Comparison of ENCODE assay signal across 8 cellular contexts in genomic region chr19:38647368-38647965, GRCh38. TPM values are rescaled to one million over a fixed set of nuclear protein-coding genes. Genes with fewer than 3 reads are reported as not detected.
DNase-seq lines count a peak whose midpoint lies in the region; ATAC-seq and TF ChIP-seq lines count a peak whose summit lies in the region.

Gene ACTN4 (plus strand): TSS chr19:38647649. CDS start chr19:38647746, 97 bp downstream.

- in situ Hi-C loops in GM13977 (cut with MboI; ENCODE audit: low pct_unique_long_range_greater_than_20kb, low sequenced_read_pairs, unreplicated experiment) = no loop called here

- 0 to 1% methylated on average over 75 to 77 of the region's 77 CpGs for WGBS in heart right ventricle, 2 donors
- WGBS in upper lobe of left lung, 2 donors = 0% methylated on average over 43 to 66 of the region's 77 CpGs

- intact Hi-C loops in T-helper 1 cell treated with Interleukin-12 subunit alpha and Interleukin-12 subunit beta and Interleukin-4 antibody, amounts not matched to agents 30 ng/mL and 1 ng/mL, for 36 hours (cut with micrococcal nuclease) = loop anchor here (1.0 to 2.0 kb wide), 11 partner anchors 8 to 311 kb away; partner anchors contain the start of genes ECH1, EIF3K, MRPS12 and NFKBIB
- intact Hi-C loops in heart right ventricle (cut with DNase I) = loop anchor here in 6 of 10 donors (5.0 to 10.0 kb wide), 6 partner anchors 60 to 285 kb away; partner anchors contain the start of genes ECH1 (in 2 of the 6), MRPS12 (in 1 of the 6) and SARS2 (in 1 of the 6)
- intact Hi-C loops in posterior vena cava (cut with DNase I) = loop anchor here in 1 of 2 donors (5.0 to 10.0 kb wide), 2 partner anchors 187 to 205 kb away; partner anchors contain the start of gene ECH1

- H3K4me3 ChIP-seq in heart right ventricle (peak within 1 kb of the TSS; percentile 74 to 99 (median 86)), upper lobe of left lung (peak within 1 kb of the TSS; percentile 92 to 100 (median 98))

- peaks cover 18 to 40% (median 36%) of the 10 kb centered on the region in 9 donors for H3K4me1 ChIP-seq in heart right ventricle
- H3K4me1 ChIP-seq in upper lobe of left lung = peaks cover 34 to 39% (median 39%) of the 10 kb centered on the region in 4 donors

- no peak for TF ChIP-seq EP300 in upper lobe of left lung (IDR thresholded peaks at IDR 0.05)

- no peak for TF ChIP-seq CTCF in GM13977 (IDR thresholded peaks at IDR 0.05; ENCODE audit: extremely low read depth, insufficient read depth, missing control alignments)
- TF ChIP-seq CTCF in heart right ventricle (IDR thresholded peaks at IDR 0.05) = no peak
- peak in 3 of 6 experiments; percentile 15 to 34 (median 27) for TF ChIP-seq CTCF in upper lobe of left lung (IDR thresholded peaks at IDR 0.05)

- H3K36me3 ChIP-seq in heart right ventricle (no peaks in the 10 kb centered on the region), upper lobe of left lung (no peaks in the 10 kb centered on the region)

- peak; percentile 99 for DNase-seq in GM13977 (ENCODE audit: low spot score)
- DNase-seq in NCI-H146 (lab: John Stamatoyannopoulos, UW) = peak; percentile 94
- DNase-seq in amniotic epithelial cell (ENCODE audit: low read depth) = peak; percentile 89
- DNase-seq in heart right ventricle = peak; percentile 99 to 100
- peak; percentile 100 for DNase-seq in posterior vena cava (ENCODE audit: low spot score)
- DNase-seq in upper lobe of left lung = peak; percentile 99 to 100

- peak; percentile 87 for ATAC-seq in HG02852 (IDR thresholded peaks at IDR 0.05; ENCODE audit: unreplicated experiment)
- ATAC-seq in heart right ventricle = peak; percentile 84 to 95 (median 91)
- ATAC-seq in upper lobe of left lung (ENCODE audit: low FRiP score in 2 of 2) = peak; percentile 94 to 96

- H3K27me3 ChIP-seq in heart right ventricle (no peaks in the 10 kb centered on the region), upper lobe of left lung (no peaks in the 10 kb centered on the region)

- peak within 1 kb of the TSS; percentile 77 to 99 (median 96) for H3K27ac ChIP-seq in heart right ventricle
- peak within 1 kb of the TSS; percentile 94 to 98 (median 97) for H3K27ac ChIP-seq in upper lobe of left lung

- no peaks in the 10 kb centered on the region for H3K9me3 ChIP-seq in heart right ventricle
- no peaks in the 10 kb centered on the region for H3K9me3 ChIP-seq in upper lobe of left lung

- peak in 3 of 4 donors; percentile 97 to 100 (median 99) for TF ChIP-seq POLR2A in upper lobe of left lung (IDR thresholded peaks at IDR 0.05)

RNA-seq across cellular contexts. Expression of gene ACTN4, which starts in this region (rescaled TPM):
- total RNA-seq in T-helper 1 cell treated with Interleukin-12 subunit alpha and Interleukin-12 subunit beta and Interleukin-4 antibody, amounts not matched to agents 30 ng/mL and 1 ng/mL, for 36 hours = 435 and 443 TPM in 2 replicates
- total RNA-seq in heart right ventricle (100 to 1,000 TPM; 129 to 291 (median 149) TPM), posterior vena cava (100 to 1,000 TPM; 661 to 878 TPM), upper lobe of left lung (100 to 1,000 TPM; 162 to 636 (median 512) TPM)
- polyA plus RNA-seq in heart right ventricle = 100 to 1,000 TPM in 1 of 2 donors, 10 to 100 TPM in 1; 92.4 to 189 TPM

Comparison
In these comparisons a context has a peak if more than half of its experiments do, and no peak if none do; other contexts are left out.
1. Peak in every context shown above with its lines: DNase-seq, ATAC-seq, H3K4me3 ChIP-seq and H3K27ac ChIP-seq.